2 cellular contexts compared by ENCODE assay signal in genomic region chr3:70959506-70959905, GRCh38.
TF ChIP-seq lines count a peak whose summit lies in the region.

No MANE protein-coding gene starts in this region.

TF ChIP-seq in WTC11, 78 proteins besides CTCF, POLR2A, EP300 and RAD21 (continued from another document):
- TF ChIP-seq ZNF219 (CRISPR knock-in tag; IDR thresholded peaks at IDR 0.05; ENCODE audit: borderline replicate concordance) (no peak), ZNF317 (CRISPR knock-in tag; IDR thresholded peaks at IDR 0.05; ENCODE audit: borderline replicate concordance, low read depth) (no peak), CBFB (CRISPR knock-in tag; IDR thresholded peaks at IDR 0.05; ENCODE audit: low read depth) (no peak), ZNF121 (CRISPR knock-in tag; IDR thresholded peaks at IDR 0.05) (no peak), HMGA2 (CRISPR knock-in tag; IDR thresholded peaks at IDR 0.05) (no peak), TP53 (CRISPR knock-in tag; IDR thresholded peaks at IDR 0.05) (no peak), ATF1 (CRISPR knock-in tag; IDR thresholded peaks at IDR 0.05) (no peak), ZSCAN18 (CRISPR knock-in tag; IDR thresholded peaks at IDR 0.05) (no peak), NFYB (CRISPR knock-in tag; conservative IDR thresholded peaks at IDR 0.05; ENCODE audit: low read depth) (no peak), FOXP1 (CRISPR knock-in tag; IDR thresholded peaks at IDR 0.05; ENCODE audit: borderline replicate concordance) (no peak), NR3C1 (CRISPR knock-in tag; conservative IDR thresholded peaks at IDR 0.05; ENCODE audit: low read depth) (no peak), TEAD1 (CRISPR knock-in tag; IDR thresholded peaks at IDR 0.05) (no peak), ERG (CRISPR knock-in tag; IDR thresholded peaks at IDR 0.05) (no peak), GRHL2 (CRISPR knock-in tag; IDR thresholded peaks at IDR 0.05; ENCODE audit: insufficient replicate concordance, severe bottlenecking) (no peak), MXD4 (CRISPR knock-in tag; IDR thresholded peaks at IDR 0.05; ENCODE audit: borderline replicate concordance) (no peak)
- TF ChIP-seq, protein P1, sequence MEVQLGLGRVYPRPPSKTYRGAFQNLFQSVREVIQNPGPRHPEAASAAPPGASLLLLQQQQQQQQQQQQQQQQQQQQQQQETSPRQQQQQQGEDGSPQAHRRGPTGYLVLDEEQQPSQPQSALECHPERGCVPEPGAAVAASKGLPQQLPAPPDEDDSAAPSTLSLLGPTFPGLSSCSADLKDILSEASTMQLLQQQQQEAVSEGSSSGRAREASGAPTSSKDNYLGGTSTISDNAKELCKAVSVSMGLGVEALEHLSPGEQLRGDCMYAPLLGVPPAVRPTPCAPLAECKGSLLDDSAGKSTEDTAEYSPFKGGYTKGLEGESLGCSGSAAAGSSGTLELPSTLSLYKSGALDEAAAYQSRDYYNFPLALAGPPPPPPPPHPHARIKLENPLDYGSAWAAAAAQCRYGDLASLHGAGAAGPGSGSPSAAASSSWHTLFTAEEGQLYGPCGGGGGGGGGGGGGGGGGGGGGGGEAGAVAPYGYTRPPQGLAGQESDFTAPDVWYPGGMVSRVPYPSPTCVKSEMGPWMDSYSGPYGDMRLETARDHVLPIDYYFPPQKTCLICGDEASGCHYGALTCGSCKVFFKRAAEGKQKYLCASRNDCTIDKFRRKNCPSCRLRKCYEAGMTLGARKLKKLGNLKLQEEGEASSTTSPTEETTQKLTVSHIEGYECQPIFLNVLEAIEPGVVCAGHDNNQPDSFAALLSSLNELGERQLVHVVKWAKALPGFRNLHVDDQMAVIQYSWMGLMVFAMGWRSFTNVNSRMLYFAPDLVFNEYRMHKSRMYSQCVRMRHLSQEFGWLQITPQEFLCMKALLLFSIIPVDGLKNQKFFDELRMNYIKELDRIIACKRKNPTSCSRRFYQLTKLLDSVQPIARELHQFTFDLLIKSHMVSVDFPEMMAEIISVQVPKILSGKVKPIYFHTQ (CRISPR knock-in tag; IDR thresholded peaks at IDR 0.05), result no peak
- TF ChIP-seq, protein P2, sequence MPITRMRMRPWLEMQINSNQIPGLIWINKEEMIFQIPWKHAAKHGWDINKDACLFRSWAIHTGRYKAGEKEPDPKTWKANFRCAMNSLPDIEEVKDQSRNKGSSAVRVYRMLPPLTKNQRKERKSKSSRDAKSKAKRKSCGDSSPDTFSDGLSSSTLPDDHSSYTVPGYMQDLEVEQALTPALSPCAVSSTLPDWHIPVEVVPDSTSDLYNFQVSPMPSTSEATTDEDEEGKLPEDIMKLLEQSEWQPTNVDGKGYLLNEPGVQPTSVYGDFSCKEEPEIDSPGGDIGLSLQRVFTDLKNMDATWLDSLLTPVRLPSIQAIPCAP (CRISPR knock-in tag; IDR thresholded peaks at IDR 0.05), result no peak
- TF ChIP-seq, protein P3, sequence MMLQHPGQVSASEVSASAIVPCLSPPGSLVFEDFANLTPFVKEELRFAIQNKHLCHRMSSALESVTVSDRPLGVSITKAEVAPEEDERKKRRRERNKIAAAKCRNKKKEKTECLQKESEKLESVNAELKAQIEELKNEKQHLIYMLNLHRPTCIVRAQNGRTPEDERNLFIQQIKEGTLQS (CRISPR knock-in tag; conservative IDR thresholded peaks at IDR 0.05), result no peak

TF ChIP-seq in SK-N-SH, 30 proteins besides CTCF, POLR2A, EP300 and RAD21 (continued from another document):
- TF ChIP-seq USF1 (IDR thresholded peaks at IDR 0.05; ENCODE audit: borderline replicate concordance, low read depth) (no peak), CHD2 (IDR thresholded peaks at IDR 0.05; ENCODE audit: low read length, partially characterized antibody) (no peak), MEF2A (IDR thresholded peaks at IDR 0.05; ENCODE audit: borderline replicate concordance, low read depth) (no peak), REST (IDR thresholded peaks at IDR 0.05; ENCODE audit: low read depth, low read length) (no peak), EZH2phosphoT487 (IDR thresholded peaks at IDR 0.05; ENCODE audit: borderline replicate concordance, low read depth) (no peak), TAF1 (IDR thresholded peaks at IDR 0.05; ENCODE audit: borderline replicate concordance, low read depth, low read length) (no peak), SIN3A (IDR thresholded peaks at IDR 0.05; ENCODE audit: borderline replicate concordance, low read depth, low read length) (no peak)
- TF ChIP-seq, protein P4, sequence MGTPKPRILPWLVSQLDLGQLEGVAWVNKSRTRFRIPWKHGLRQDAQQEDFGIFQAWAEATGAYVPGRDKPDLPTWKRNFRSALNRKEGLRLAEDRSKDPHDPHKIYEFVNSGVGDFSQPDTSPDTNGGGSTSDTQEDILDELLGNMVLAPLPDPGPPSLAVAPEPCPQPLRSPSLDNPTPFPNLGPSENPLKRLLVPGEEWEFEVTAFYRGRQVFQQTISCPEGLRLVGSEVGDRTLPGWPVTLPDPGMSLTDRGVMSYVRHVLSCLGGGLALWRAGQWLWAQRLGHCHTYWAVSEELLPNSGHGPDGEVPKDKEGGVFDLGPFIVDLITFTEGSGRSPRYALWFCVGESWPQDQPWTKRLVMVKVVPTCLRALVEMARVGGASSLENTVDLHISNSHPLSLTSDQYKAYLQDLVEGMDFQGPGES (IDR thresholded peaks at IDR 0.05; ENCODE audit: low read depth, low read length), result no peak
TF ChIP-seq in SK-N-SH: peak in this region for 0.
